ENCODE assay signal across 21 cellular contexts in genomic region chr7:132531562-132531961, GRCh38. TPM values are rescaled to one million over a fixed set of nuclear protein-coding genes. Genes with fewer than 3 reads are reported as not detected.
"Had no signal": no experiment of that assay in that cellular context is flagged by ENCODE, and none has a peak within 500 bp of the region (broad histone marks: within the 10 kb centered on the region; RNA-seq: fewer than 3 reads in every experiment).

No MANE protein-coding gene starts in this region.

- H3K4me1 ChIP-seq: SJSA1 had no signal

- DNase-seq: KBM-7, NCI-H1048, NCI-H1105, NCI-H1417, NCI-H1436 treated with DMSO at 0.1 percent for 48 hours, NCI-H1694, NCI-H187 treated with DMSO at 0.1 percent for 48 hours, NCI-H2029 treated with DMSO at 0.1 percent for 48 hours, NCI-H2171 treated with DMSO at 0.1 percent for 48 hours, NCI-H345, NCI-H446 treated with DMSO at 0.1 percent for 48 hours, NCI-H510A treated with DMSO at 0.1 percent for 48 hours, NCI-H526, Right ventricle myocardium superior, RPMI8226, SIG-M5 had no signal

- H3K4me3 ChIP-seq: SJSA1, SK-N-MC had no signal

- H3K9me3 ChIP-seq: SJSA1 had no signal

- H3K27ac ChIP-seq: SJSA1, SK-N-MC had no signal

- H3K36me3 ChIP-seq: SJSA1 had no signal

RNA-seq across cellular contexts. Expression of gene PLXNA4, which starts 44.7 kb away (rescaled TPM):
- total RNA-seq: HT-29, LHCN-M2, MCF 10A, SJSA1 had no signal
